In the genomic region with DNA sequence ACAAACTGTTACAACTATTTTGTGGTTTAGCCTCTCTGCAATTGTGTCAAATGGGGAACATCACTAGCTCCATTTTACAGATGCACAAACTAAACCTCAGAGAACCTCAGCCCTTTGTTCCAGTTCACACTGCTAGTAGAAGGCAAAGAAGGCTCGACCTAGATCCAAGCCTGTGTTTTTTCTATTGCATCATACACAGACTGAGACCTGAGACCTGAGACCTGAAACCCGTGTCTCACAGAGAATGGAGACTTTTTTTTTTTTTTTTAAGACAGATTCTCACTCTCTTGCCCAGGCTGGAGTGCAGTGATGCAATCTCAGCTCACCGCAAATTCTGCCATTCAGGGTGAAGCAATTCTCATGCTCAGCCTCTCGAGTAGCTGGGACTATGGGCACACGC, we compare ENCODE assay signal across 14 cellular contexts.
A peak's percentile ranks its signal among the peaks of the same experiment; 100 is the strongest.
DNase-seq lines count a peak whose midpoint lies in the region; ATAC-seq and TF ChIP-seq lines count a peak whose summit lies in the region.
"Had no signal": no experiment of that assay in that cellular context is flagged by ENCODE, and none has a peak within 500 bp of the region (broad histone marks: within the 10 kb centered on the region; RNA-seq: fewer than 3 reads in every experiment).

No MANE protein-coding gene starts in this region.

- H3K27me3 ChIP-seq in upper lobe of right lung, result no peaks in the 10 kb centered on the region
- H3K27me3 ChIP-seq: SJSA1 had no signal

- H3K9me3 Mint-ChIP-seq in activated naive CD4-positive, alpha-beta T cell treated with anti-CD3 and anti-CD28 coated beads, Interleukin-2, amount 50 U/mL, for 72 hours, result no peaks in the 10 kb centered on the region

- no peak for TF ChIP-seq CTCF in upper lobe of right lung (IDR thresholded peaks at IDR 0.05)

- no peaks in the 10 kb centered on the region for H3K4me1 ChIP-seq in upper lobe of right lung

- peaks cover 0 to 45% of the 10 kb centered on the region in 2 donors for H3K36me3 Mint-ChIP-seq in activated naive CD4-positive, alpha-beta T cell treated with anti-CD3 and anti-CD28 coated beads, Interleukin-2, amount 50 U/mL, for 72 hours

- peak; percentile 75 for ATAC-seq in HG03432 (IDR thresholded peaks at IDR 0.05; ENCODE audit: unreplicated experiment)
- peak; percentile 78 to 92 for ATAC-seq in activated naive CD4-positive, alpha-beta T cell treated with anti-CD3 and anti-CD28 coated beads, Interleukin-2, amount 50 U/mL, for 72 hours
- peak; percentile 68 for ATAC-seq in upper lobe of right lung

- H3K9me3 ChIP-seq in upper lobe of right lung, result no peaks in the 10 kb centered on the region
- H3K9me3 ChIP-seq: SJSA1 had no signal

- no peak overlapping the region for H3K4me3 ChIP-seq in upper lobe of right lung
- H3K4me3 ChIP-seq: SJSA1 had no signal

- intact Hi-C loops in upper lobe of right lung (cut with DNase I), result no loop called here

- no peak overlapping the region for H3K27ac ChIP-seq in upper lobe of right lung
- H3K27ac ChIP-seq: SJSA1 had no signal

- H3K27ac Mint-ChIP-seq in activated naive CD4-positive, alpha-beta T cell treated with anti-CD3 and anti-CD28 coated beads, Interleukin-2, amount 50 U/mL, for 72 hours, result no peak overlapping the region

- DNase-seq in stimulated activated naive CD4-positive, alpha-beta T cell treated with Interleukin-2 at 50 U/mL for 16 hours (lab: John Stamatoyannopoulos, UW), result peak; percentile 31
- no peak for DNase-seq in stimulated activated naive CD4-positive, alpha-beta T cell (lab: John Stamatoyannopoulos, UW)
- DNase-seq in activated naive CD4-positive, alpha-beta T cell treated with anti-CD3 and anti-CD28 coated beads, Interleukin-2, amount 50 U/mL, for 72 hours (ENCODE audit: low spot score in 2 of 2), result peak in 1 of 2 donors; percentile 17
- DNase-seq in upper lobe of right lung, result no peak
- no peak for DNase-seq in activated CD8-positive, alpha-beta memory T cell treated with anti-CD3 and anti-CD28 coated beads, Interleukin-2, amount 50 U/mL, for 4 hours
- no peak for DNase-seq in DMS 273 treated with DMSO at 0.1 percent for 48 hours (lab: John Stamatoyannopoulos, UW)
- no peak for DNase-seq in EL
- DNase-seq: C1 segment of cervical spinal cord, cerebellar nuclear complex, foreskin fibroblast, NCI-H1694, retina had no signal

- no peaks in the 10 kb centered on the region for H3K36me3 ChIP-seq in upper lobe of right lung
